ENCODE assay signal across 1 cellular context in genomic region chr12:131551675-131552074, GRCh38.
TF ChIP-seq lines count a peak whose summit lies in the region.

No MANE protein-coding gene starts in this region.

TF ChIP-seq in K562, 482 proteins besides CTCF, POLR2A, EP300 and RAD21 (continued from another document):
- peak; percentile 82; the same call in 1 of the 2 replicates for TF ChIP-seq ZNF583 (CRISPR knock-in tag; IDR thresholded peaks at IDR 0.05)
- no peak for TF ChIP-seq CEBPG (CRISPR knock-in tag; IDR thresholded peaks at IDR 0.05)
- TF ChIP-seq CEBPG (tag; conservative IDR thresholded peaks at IDR 0.05 in 1 of 2, IDR thresholded peaks at IDR 0.05 in 1 of 2) = no peak
- peak; percentile 38; the same call in 1 of the 2 replicates for TF ChIP-seq MEF2D (tag; conservative IDR thresholded peaks at IDR 0.05; ENCODE audit: low read depth)
- no peak for TF ChIP-seq BRF1 (IDR thresholded peaks at IDR 0.05; ENCODE audit: borderline replicate concordance, extremely low read depth, insufficient read length)
TF ChIP-seq in K562: peak in this region for 11.
